In genomic region chr7:95405208-95405607, GRCh38 we compare ENCODE assay signal across 23 cellular contexts. TPM values are rescaled to one million over a fixed set of nuclear protein-coding genes. Genes with fewer than 3 reads are reported as not detected.
"Had no signal": no experiment of that assay in that cellular context is flagged by ENCODE, and none has a peak within 500 bp of the region (broad histone marks: within the 10 kb centered on the region; RNA-seq: fewer than 3 reads in every experiment).

No MANE protein-coding gene starts in this region.

- H3K4me3 ChIP-seq: K562 had no signal

- H3K9me2 ChIP-seq: SK-N-SH had no signal

- ATAC-seq: HepG2, K562, Panc1 had no signal

- H3K27ac ChIP-seq: KMS-11, RWPE1 had no signal

- FAIRE-seq: HepG2, K562 had no signal

- DNase-seq: Kasumi-1, MM.1S, NCI-H1436, NCI-H187, NCI-H2029, NCI-H2081 treated with DMSO at 0.1 percent for 48 hours, NCI-H2171, NCI-H226, NCI-H510A, NCI-H524 treated with DMSO at 0.1 percent for 48 hours, NCI-H69, NCI-H774, SHP77, SK-N-SH, SW 1271 had no signal

- H3K4me2 ChIP-seq: KMS-11, SK-N-SH had no signal

- H3K9me3 ChIP-seq: SK-N-SH had no signal

- H3K9ac ChIP-seq: KMS-11, SK-N-SH had no signal

RNA-seq across cellular contexts. Expression of gene PON3, which starts 9.0 kb away (rescaled TPM):
- total RNA-seq: HT1080, SK-MEL-5 had no signal
- polyA plus RNA-seq: IgD-negative memory B cell, SK-N-SH had no signal
